30 cellular contexts compared by ENCODE assay signal in genomic region chr6:125066140-125066539, GRCh38.
"Had no signal": no experiment of that assay in that cellular context is flagged by ENCODE, and none has a peak within 500 bp of the region (broad histone marks: within the 10 kb centered on the region; RNA-seq: fewer than 3 reads in every experiment).

No MANE protein-coding gene starts in this region.

- H3K36me3 Mint-ChIP-seq: immature natural killer cell, naive B cell had no signal

- ATAC-seq: activated CD4-positive, CD25-positive, alpha-beta regulatory T cell treated with anti-CD3 and anti-CD28 coated beads, Interleukin-2, amount 50 U/mL, for 24 hours; gastroesophageal sphincter; left colon had no signal

- H3K27me3 ChIP-seq: gastroesophageal sphincter, ovary, sigmoid colon, vagina had no signal

- H3K4me1 ChIP-seq: gastroesophageal sphincter, sigmoid colon, vagina had no signal

- H3K36me3 ChIP-seq: ovary, vagina had no signal

- H3K9me3 Mint-ChIP-seq: activated CD4-positive, alpha-beta memory T cell treated with anti-CD3 and anti-CD28 coated beads, Interleukin-2, amount 10 ng/mL, durations not matched to agents 7 days and 5 days; activated CD4-positive, alpha-beta T cell treated with anti-CD3 and anti-CD28 coated beads, Interleukin-2, amount 10 ng/mL, durations not matched to agents 24 days and 14 days; activated T-cell treated with anti-CD3 and anti-CD28 coated beads, Interleukin-2, amount 50 U/mL, for 24 hours; effector memory CD8-positive, alpha-beta T cell; immature natural killer cell; naive B cell; type B pancreatic cell had no signal

- H3K4me3 Mint-ChIP-seq: activated CD4-positive, alpha-beta memory T cell treated with anti-CD3 and anti-CD28 coated beads, Interleukin-2, amount 10 ng/mL, durations not matched to agents 7 days and 5 days; activated CD4-positive, alpha-beta T cell treated with anti-CD3 and anti-CD28 coated beads, Interleukin-2, amount 10 ng/mL, durations not matched to agents 24 days and 14 days; activated T-cell treated with anti-CD3 and anti-CD28 coated beads, Interleukin-2, amount 50 U/mL, for 24 hours; effector memory CD8-positive, alpha-beta T cell; immature natural killer cell; mesothelial cell of epicardium; naive B cell; type B pancreatic cell had no signal

- H3K27ac ChIP-seq: gastroesophageal sphincter, ovary, sigmoid colon, vagina, WERI-Rb-1 had no signal

- H3K4me3 ChIP-seq: gastroesophageal sphincter, ovary, sigmoid colon, vagina had no signal

- H3K4me1 Mint-ChIP-seq: activated CD4-positive, alpha-beta T cell treated with anti-CD3 and anti-CD28 coated beads, Interleukin-2, amount 10 ng/mL, durations not matched to agents 24 days and 14 days; immature natural killer cell; naive B cell had no signal

- H3K27ac Mint-ChIP-seq: activated CD4-positive, alpha-beta memory T cell treated with anti-CD3 and anti-CD28 coated beads, Interleukin-2, amount 10 ng/mL, durations not matched to agents 7 days and 5 days; activated CD4-positive, alpha-beta T cell treated with anti-CD3 and anti-CD28 coated beads, Interleukin-2, amount 10 ng/mL, durations not matched to agents 24 days and 14 days; activated T-cell treated with anti-CD3 and anti-CD28 coated beads, Interleukin-2, amount 50 U/mL, for 24 hours; effector memory CD8-positive, alpha-beta T cell; mesothelial cell of epicardium; naive B cell; progenitor cell of endocrine pancreas; type B pancreatic cell had no signal

- DNase-seq: activated CD4-positive, alpha-beta memory T cell treated with anti-CD3 and anti-CD28 coated beads, Interleukin-2, amount 10 ng/mL, durations not matched to agents 7 days and 5 days; activated CD4-positive, alpha-beta T cell treated with anti-CD3 and anti-CD28 coated beads, Interleukin-2, amount 10 ng/mL, durations not matched to agents 24 days and 14 days; activated CD8-positive, alpha-beta memory T cell treated with anti-CD3 and anti-CD28 coated beads, Interleukin-2, amount 50 U/mL, for 48 hours; activated gamma-delta T cell; activated naive CD4-positive, alpha-beta T cell treated with anti-CD3 and anti-CD28 coated beads, Interleukin-2, amount 50 U/mL, for 16 hours; activated T-cell treated with anti-CD3 and anti-CD28 coated beads, Interleukin-2, amount 50 U/mL, for 24 hours; amniotic stem cell; caudate nucleus; cortex of kidney; effector memory CD8-positive, alpha-beta T cell; erythroblast; head of caudate nucleus; hypothalamus; immature natural killer cell; kidney; left colon; naive B cell; ovary; retina; sigmoid colon; small intestine; stimulated activated CD4-positive, alpha-beta T cell treated with anti-CD3 and anti-CD28 coated beads, Interleukin-1b, Interleukin-23, amount 100 ng/mL, for 48 hours; stimulated activated naive CD4-positive, alpha-beta T cell treated with Interleukin-2 at 50 U/mL for 16 hours; WERI-Rb-1 had no signal

- H3K27me3 Mint-ChIP-seq: activated CD4-positive, alpha-beta memory T cell treated with anti-CD3 and anti-CD28 coated beads, Interleukin-2, amount 10 ng/mL, durations not matched to agents 7 days and 5 days; activated CD4-positive, alpha-beta T cell treated with anti-CD3 and anti-CD28 coated beads, Interleukin-2, amount 10 ng/mL, durations not matched to agents 24 days and 14 days; activated T-cell treated with anti-CD3 and anti-CD28 coated beads, Interleukin-2, amount 50 U/mL, for 24 hours; effector memory CD8-positive, alpha-beta T cell; naive B cell; progenitor cell of endocrine pancreas; type B pancreatic cell had no signal

- H3K9me3 ChIP-seq: gastroesophageal sphincter, ovary, sigmoid colon, vagina had no signal
